ENCODE assay signal across 8 cellular contexts in the genomic region with DNA sequence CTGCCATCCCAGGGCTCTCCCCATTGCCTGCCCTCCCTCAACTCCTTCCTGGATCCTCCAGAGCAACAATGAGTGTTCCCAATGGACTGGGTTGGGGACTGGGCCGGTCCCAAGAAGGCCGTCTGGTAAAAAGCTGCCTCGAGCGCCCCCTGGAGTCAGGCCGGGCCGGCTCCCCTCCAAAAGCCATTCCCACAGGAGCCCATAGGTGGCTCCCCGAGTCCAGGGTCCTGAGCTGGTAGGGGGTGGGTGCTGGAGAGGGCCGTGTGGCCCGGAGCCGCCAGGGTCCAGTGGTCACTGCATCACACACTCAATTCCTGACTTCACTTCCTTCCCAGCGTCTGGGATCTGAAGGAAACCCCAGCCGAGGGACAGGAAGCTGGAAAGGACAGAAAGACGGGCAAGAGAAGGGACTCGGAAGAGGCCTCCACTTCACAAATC. TPM values are rescaled to one million over a fixed set of nuclear protein-coding genes. Genes with fewer than 3 reads are reported as not detected.
DNase-seq lines count a peak whose midpoint lies in the region; ATAC-seq and TF ChIP-seq lines count a peak whose summit lies in the region.

No MANE protein-coding gene starts in this region.

- no peaks in the 10 kb centered on the region for H3K27me3 ChIP-seq in CD8-positive, alpha-beta T cell (ENCODE audit: insufficient read depth, low read length)
- no peaks in the 10 kb centered on the region for H3K27me3 ChIP-seq in esophagus muscularis mucosa

- H3K36me3 Mint-ChIP-seq in CD8-positive, alpha-beta T cell: peaks cover 87% of the 10 kb centered on the region
- H3K36me3 Mint-ChIP-seq in natural killer cell: no peaks in the 10 kb centered on the region
- peaks cover 99% of the 10 kb centered on the region for H3K36me3 Mint-ChIP-seq in stimulated activated effector memory CD8-positive, alpha-beta T cell treated with anti-CD3 and anti-CD28 coated beads, Interleukin-12 subunit alpha, Interleukin-12 subunit beta, amount 100 ng/mL, for 72 hours

- no peak overlapping the region for H3K4me3 Mint-ChIP-seq in CD8-positive, alpha-beta T cell
- no peak overlapping the region for H3K4me3 Mint-ChIP-seq in natural killer cell
- no peak overlapping the region for H3K4me3 Mint-ChIP-seq in stimulated activated effector memory CD8-positive, alpha-beta T cell treated with anti-CD3 and anti-CD28 coated beads, Interleukin-12 subunit alpha, Interleukin-12 subunit beta, amount 100 ng/mL, for 72 hours

- peak; percentile 46 to 84 (median 72) for DNase-seq in CD8-positive, alpha-beta T cell
- peak; percentile 11 for DNase-seq in OCI-M2 (lab: John Stamatoyannopoulos, UW; ENCODE audit: unreplicated experiment)
- DNase-seq in activated T-cell treated with anti-CD3 and anti-CD28 coated beads for 48 hours (ENCODE audit: low read depth): peak; percentile 72
- no peak for DNase-seq in esophagus muscularis mucosa (ENCODE audit: extremely low spot score)
- DNase-seq in natural killer cell: peak; percentile 67
- DNase-seq in stimulated activated effector memory CD8-positive, alpha-beta T cell treated with anti-CD3 and anti-CD28 coated beads, Interleukin-12 subunit alpha, Interleukin-12 subunit beta, amount 100 ng/mL, for 72 hours (ENCODE audit: low spot score in 2 of 2): peak; percentile 66 to 87

- peak; percentile 89 for ATAC-seq in CD8-positive, alpha-beta T cell
- ATAC-seq in natural killer cell (peak; percentile 67 to 73 (median 72)), GM21576 (IDR thresholded peaks at IDR 0.05; ENCODE audit: unreplicated experiment) (no peak)
- peak; percentile 78 for ATAC-seq in stimulated activated effector memory CD8-positive, alpha-beta T cell treated with anti-CD3 and anti-CD28 coated beads, Interleukin-12 subunit alpha, Interleukin-12 subunit beta, amount 100 ng/mL, for 72 hours

- no peaks in the 10 kb centered on the region for H3K9me3 Mint-ChIP-seq in CD8-positive, alpha-beta T cell
- H3K9me3 Mint-ChIP-seq in natural killer cell: no peaks in the 10 kb centered on the region
- no peaks in the 10 kb centered on the region for H3K9me3 Mint-ChIP-seq in stimulated activated effector memory CD8-positive, alpha-beta T cell treated with anti-CD3 and anti-CD28 coated beads, Interleukin-12 subunit alpha, Interleukin-12 subunit beta, amount 100 ng/mL, for 72 hours

- no peaks in the 10 kb centered on the region for H3K27me3 Mint-ChIP-seq in CD8-positive, alpha-beta T cell (ENCODE audit: low read depth)
- no peaks in the 10 kb centered on the region for H3K27me3 Mint-ChIP-seq in natural killer cell (ENCODE audit: low read depth in 2 of 2)

- TF ChIP-seq POLR2A in esophagus muscularis mucosa (IDR thresholded peaks at IDR 0.05; ENCODE audit: low read depth): no peak

- peak; percentile 92 for TF ChIP-seq CTCF in CD8-positive, alpha-beta T cell (IDR thresholded peaks at IDR 0.05)
- peak; percentile 87 for TF ChIP-seq CTCF in HEK293 (tag by site-specific recombination; IDR thresholded peaks at IDR 0.05)
- TF ChIP-seq CTCF in esophagus muscularis mucosa (IDR thresholded peaks at IDR 0.05): peak in 2 of 3 experiments; percentile 95 to 97
- TF ChIP-seq CTCF in natural killer cell (IDR thresholded peaks at IDR 0.05): peak; percentile 83

- no peak overlapping the region for H3K27ac ChIP-seq in CD8-positive, alpha-beta T cell (ENCODE audit: low read depth, low read length)
- H3K27ac ChIP-seq in HEK293 (ENCODE audit: extremely low read depth, low read depth, low read length) (no peak overlapping the region), esophagus muscularis mucosa (replicated peaks in 1 of 4) (peak overlapping the region; percentile 52 to 69 (median 64))

- 38% methylated on average over 4 of the region's 14 CpGs for WGBS in esophagus muscularis mucosa

- intact Hi-C loops in CD8-positive, alpha-beta T cell (cut with DNase I, micrococcal nuclease): loop anchor here in 1 of 2 experiments (1.0 to 2.0 kb wide), 2 partner anchors 14 to 59 kb away; no protein-coding TSS in a partner anchor
- intact Hi-C loops in esophagus muscularis mucosa (cut with DNase I) (no loop called here), natural killer cell (cut with micrococcal nuclease) (no loop called here)

- no peak overlapping the region for H3K4me3 ChIP-seq in CD8-positive, alpha-beta T cell (ENCODE audit: low read depth, low read length)
- no peak overlapping the region for H3K4me3 ChIP-seq in HEK293 (ENCODE audit: low read depth, low read length)
- peak overlapping the region in 1 of 4 donors; percentile 1 for H3K4me3 ChIP-seq in esophagus muscularis mucosa

- no peak for TF ChIP-seq EP300 in esophagus muscularis mucosa (IDR thresholded peaks at IDR 0.05)

- POLR2A ChIA-PET in CD8-positive, alpha-beta T cell (lab: Charles Lee): interaction anchor here (1.0 to 1.4 kb wide), 2 partner anchors 43 to 44 kb away, joined by 3 read pairs; partner anchors contain the start of gene IFFO2
- POLR2A ChIA-PET in HEK293 (lab: Yijun Ruan, JAX): interaction anchor here (0.6 to 1.2 kb wide), 4 partner anchors 10 to 140 kb away, joined by 3 to 7 read pairs (median 5); partner anchors contain the start of genes ALDH4A1 and IFFO2

- H3K4me1 Mint-ChIP-seq in CD8-positive, alpha-beta T cell (ENCODE audit: low read depth): peaks cover 8% of the 10 kb centered on the region
- H3K4me1 Mint-ChIP-seq in natural killer cell: peaks cover 11 to 24% of the 10 kb centered on the region in 2 donors
- peaks cover 28% of the 10 kb centered on the region for H3K4me1 Mint-ChIP-seq in stimulated activated effector memory CD8-positive, alpha-beta T cell treated with anti-CD3 and anti-CD28 coated beads, Interleukin-12 subunit alpha, Interleukin-12 subunit beta, amount 100 ng/mL, for 72 hours

- no peaks in the 10 kb centered on the region for H3K9me3 ChIP-seq in CD8-positive, alpha-beta T cell (ENCODE audit: low read length)
- H3K9me3 ChIP-seq in HEK293 (ENCODE audit: control insufficient read depth, insufficient read depth, low read depth, low read length) (no peaks in the 10 kb centered on the region), esophagus muscularis mucosa (no peaks in the 10 kb centered on the region)

- peak overlapping the region; percentile 22 for H3K27ac Mint-ChIP-seq in CD8-positive, alpha-beta T cell
- H3K27ac Mint-ChIP-seq in natural killer cell: peak overlapping the region; percentile 46 to 68
- peak overlapping the region; percentile 86 for H3K27ac Mint-ChIP-seq in stimulated activated effector memory CD8-positive, alpha-beta T cell treated with anti-CD3 and anti-CD28 coated beads, Interleukin-12 subunit alpha, Interleukin-12 subunit beta, amount 100 ng/mL, for 72 hours

- CTCF ChIA-PET in CD8-positive, alpha-beta T cell (lab: Charles Lee): interaction anchor here (0.7 to 15.2 kb wide), 36 partner anchors 9 to 236 kb away, joined by 3 to 425 read pairs (median 4); partner anchors contain the start of gene ALDH4A1
- CTCF ChIA-PET in HEK293 (lab: Yijun Ruan, JAX): interaction anchor here (0.6 to 6.0 kb wide), 68 partner anchors 9 to 1991 kb away, joined by 3 to 102 read pairs (median 5); partner anchors contain the start of genes ALDH4A1 and IFFO2

- H3K4me1 ChIP-seq in CD8-positive, alpha-beta T cell (ENCODE audit: insufficient read depth, low read length): peaks cover 5% of the 10 kb centered on the region
- H3K4me1 ChIP-seq in HEK293 (ENCODE audit: control insufficient read depth, insufficient read depth, low read length): no peaks in the 10 kb centered on the region; the same call in none of the 2 replicates
- peaks cover 23 to 36% (median 25%) of the 10 kb centered on the region in 4 donors for H3K4me1 ChIP-seq in esophagus muscularis mucosa

- H3K36me3 ChIP-seq in CD8-positive, alpha-beta T cell (ENCODE audit: insufficient read depth, low read length): peaks cover 45% of the 10 kb centered on the region
- H3K36me3 ChIP-seq in HEK293 (ENCODE audit: control insufficient read depth in 2 of 2, insufficient read depth in 1 of 2, low read length in 2 of 2) (peaks cover 0 to 73% of the 10 kb centered on the region in 2 experiments; a peak in 1 of 3 replicates), esophagus muscularis mucosa (peaks cover 17 to 75% (median 68%) of the 10 kb centered on the region in 4 donors)

TF ChIP-seq in HEK293, 187 proteins besides CTCF, POLR2A, EP300 and RAD21 (continues in another document):
- no peak for TF ChIP-seq ZNF335 (tag by site-specific recombination; conservative IDR thresholded peaks at IDR 0.05)
- TF ChIP-seq, protein P1, sequence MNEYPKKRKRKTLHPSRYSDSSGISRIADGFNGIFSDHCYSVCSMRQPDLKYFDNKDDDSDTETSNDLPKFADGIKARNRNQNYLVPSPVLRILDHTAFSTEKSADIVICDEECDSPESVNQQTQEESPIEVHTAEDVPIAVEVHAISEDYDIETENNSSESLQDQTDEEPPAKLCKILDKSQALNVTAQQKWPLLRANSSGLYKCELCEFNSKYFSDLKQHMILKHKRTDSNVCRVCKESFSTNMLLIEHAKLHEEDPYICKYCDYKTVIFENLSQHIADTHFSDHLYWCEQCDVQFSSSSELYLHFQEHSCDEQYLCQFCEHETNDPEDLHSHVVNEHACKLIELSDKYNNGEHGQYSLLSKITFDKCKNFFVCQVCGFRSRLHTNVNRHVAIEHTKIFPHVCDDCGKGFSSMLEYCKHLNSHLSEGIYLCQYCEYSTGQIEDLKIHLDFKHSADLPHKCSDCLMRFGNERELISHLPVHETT (tag by site-specific recombination; IDR thresholded peaks at IDR 0.05): no peak
- no peak for TF ChIP-seq ZNF223 (tag by site-specific recombination; IDR thresholded peaks at IDR 0.05)
- no peak for TF ChIP-seq ZNF561 (tag by site-specific recombination; IDR thresholded peaks at IDR 0.05; ENCODE audit: borderline replicate concordance)
- TF ChIP-seq WT1 (tag by site-specific recombination; IDR thresholded peaks at IDR 0.05): no peak
- 0 out of 2 replicates have a peak, but pooled peaks have one; percentile 22 for TF ChIP-seq KLF16 (tag by site-specific recombination; IDR thresholded peaks at IDR 0.05)
- TF ChIP-seq ZNF610 (tag by site-specific recombination; IDR thresholded peaks at IDR 0.05; ENCODE audit: borderline replicate concordance): no peak
- 0 out of 2 replicates have a peak, but pooled peaks have one; percentile 33 for TF ChIP-seq ZNF660 (tag by site-specific recombination; IDR thresholded peaks at IDR 0.05)
- no peak for TF ChIP-seq SP3 (tag by site-specific recombination; IDR thresholded peaks at IDR 0.05)
- TF ChIP-seq ZNF768 (tag by site-specific recombination; IDR thresholded peaks at IDR 0.05): no peak

RNA-seq across cellular contexts. Expression of gene ALDH4A1, which starts 10.7 kb away (rescaled TPM):
- total RNA-seq in CD8-positive, alpha-beta T cell: 1 to 10 TPM; 1.0 to 1.3 TPM
- total RNA-seq in esophagus muscularis mucosa (10 to 100 TPM; 25.1 to 29.5 (median 27.2) TPM), natural killer cell (1 to 10 TPM; 3.4 to 4.1 (median 3.7) TPM)

RNA-seq across cellular contexts. Expression of gene IFFO2, which starts 43.4 kb away (rescaled TPM):
- total RNA-seq in CD8-positive, alpha-beta T cell: 100 to 1,000 TPM in 1 of 2 experiments, 10 to 100 TPM in 1; 92.6 to 107 TPM
- total RNA-seq in esophagus muscularis mucosa (10 to 100 TPM in 3 of 4 donors, 1 to 10 TPM in 1; 9.6 to 40.3 (median 16.3) TPM), natural killer cell (100 to 1,000 TPM in 1 of 3 donors, 10 to 100 TPM in 2; 52.4 to 105 (median 66.5) TPM)

RNA-seq across cellular contexts. Expression of gene TAS1R2, which starts 53.6 kb away (rescaled TPM):
- not detected for total RNA-seq in CD8-positive, alpha-beta T cell
- total RNA-seq in esophagus muscularis mucosa: not detected
- total RNA-seq in natural killer cell: not detected

Comparison
In these comparisons a context has a peak if more than half of its experiments do, and no peak if none do; other contexts are left out.
1. H3K27ac ChIP-seq: peak in esophagus muscularis mucosa (4 of 4); none in CD8-positive, alpha-beta T cell (single experiment) and HEK293 (single experiment).
2. H3K27ac Mint-ChIP-seq: peak in every context shown above with its lines; median percentile 86 in stimulated activated effector memory CD8-positive, alpha-beta T cell treated with anti-CD3 and anti-CD28 coated beads, Interleukin-12 subunit alpha, Interleukin-12 subunit beta, amount 100 ng/mL, for 72 hours; 57 in natural killer cell; 22 in CD8-positive, alpha-beta T cell.
3. RNA of gene ALDH4A1, which starts 10.7 kb away (total RNA-seq): 25.1 to 29.5 TPM in esophagus muscularis mucosa; 3.4 to 4.1 TPM in natural killer cell and 1.0 to 1.3 TPM in CD8-positive, alpha-beta T cell; every median in the first group is over 4 times any median in the second.
4. Peak in every context shown above with its lines, with median percentiles within 50 percentile points of each other: CTCF ChIP-seq.